In the genomic region with DNA sequence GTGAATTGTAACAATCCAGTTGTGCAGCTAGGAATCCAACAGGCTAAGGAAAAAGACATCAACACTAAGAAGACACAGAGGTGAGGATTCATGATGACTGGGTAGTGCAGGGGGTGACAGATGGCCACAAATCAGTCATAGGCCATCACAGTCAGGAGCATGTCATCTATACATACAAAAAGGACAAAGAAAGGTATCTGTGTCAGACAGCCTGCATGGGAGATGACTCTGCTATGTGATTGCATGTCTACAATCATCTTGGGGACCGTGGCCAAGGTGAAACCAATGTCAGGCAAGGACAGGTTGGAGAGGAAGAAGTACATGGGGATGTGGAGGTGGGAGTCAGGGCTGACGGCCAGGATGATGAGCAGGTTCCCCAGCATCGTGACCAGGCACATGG, we compare ENCODE assay signal across 13 cellular contexts. TPM values are rescaled to one million over a fixed set of nuclear protein-coding genes. Genes with fewer than 3 reads are reported as not detected.
"Had no signal": no experiment of that assay in that cellular context is flagged by ENCODE, and none has a peak within 500 bp of the region (broad histone marks: within the 10 kb centered on the region; RNA-seq: fewer than 3 reads in every experiment).

No MANE protein-coding gene starts in this region.

RNA-seq across cellular contexts. Expression of a gene that starts 16.0 kb away (rescaled TPM):
- total RNA-seq: activated B cell treated with CpG ODN at 0.5 μM for 24 hours; activated CD4-positive, alpha-beta memory T cell treated with anti-CD3 and anti-CD28 coated beads for 36 hours; activated CD4-positive, alpha-beta memory T cell treated with anti-CD3 and anti-CD28 coated beads, Interleukin-2, amount 10 ng/mL, durations not matched to agents 7 days and 5 days; activated CD4-positive, alpha-beta T cell treated with anti-CD3 and anti-CD28 coated beads, Interleukin-2, amount 10 ng/mL, durations not matched to agents 24 days and 14 days; activated CD4-positive, alpha-beta T cell treated with anti-CD3 and anti-CD28 coated beads, Interleukin-2, amount 10 ng/mL, durations not matched to agents 7 days and 5 days; activated CD8-positive, alpha-beta memory T cell treated with anti-CD3 and anti-CD28 coated beads for 36 hours; activated CD8-positive, alpha-beta memory T cell treated with anti-CD3 and anti-CD28 coated beads, Interleukin-2, amount 10 ng/mL, durations not matched to agents 7 days and 5 days; activated CD8-positive, alpha-beta T cell treated with anti-CD3 and anti-CD28 coated beads for 36 hours; activated CD8-positive, alpha-beta T cell treated with anti-CD3 and anti-CD28 coated beads, Interleukin-2, amount 10 ng/mL, durations not matched to agents 7 days and 5 days; T-cell; T-helper 1 cell treated with Interleukin-12 subunit alpha and Interleukin-12 subunit beta and Interleukin-4 antibody, amounts not matched to agents 30 ng/mL and 1 ng/mL, for 36 hours; T-helper 17 cell; T-helper 2 cell treated with Interferon-gamma antibody and Interleukin-4, amounts not matched to agents 100 ng/mL and 5 ng/mL, for 36 hours had no signal
